16 cellular contexts compared by ENCODE assay signal in the genomic region with DNA sequence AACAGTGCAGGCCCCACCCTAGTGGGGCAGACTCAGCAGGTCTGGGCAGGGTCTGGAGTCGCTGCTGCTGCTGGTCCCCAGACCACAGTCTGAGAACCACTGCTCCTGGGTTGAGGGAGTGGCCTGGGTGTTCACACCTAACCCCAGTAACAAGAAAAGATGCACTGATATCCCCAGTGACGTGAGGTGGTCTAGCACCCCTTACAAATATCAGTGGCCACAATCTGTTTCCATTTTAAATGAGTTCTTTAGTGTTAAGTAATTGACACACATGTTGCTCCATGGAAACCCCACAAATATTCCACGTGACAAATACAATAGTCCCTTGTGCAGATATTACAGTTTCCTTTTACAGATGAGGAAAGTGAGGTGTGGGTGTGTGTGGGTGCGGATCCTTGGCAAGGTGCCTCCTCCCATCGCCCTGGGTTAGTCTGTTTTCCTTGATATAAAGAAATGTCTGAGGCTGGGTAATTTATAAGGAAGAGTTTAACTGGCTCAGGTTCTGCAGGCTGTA.
DNase-seq lines count a peak whose midpoint lies in the region; ATAC-seq lines count a peak whose summit lies in the region.
"Had no signal": no experiment of that assay in that cellular context is flagged by ENCODE, and none has a peak within 500 bp of the region (broad histone marks: within the 10 kb centered on the region; RNA-seq: fewer than 3 reads in every experiment).

No MANE protein-coding gene starts in this region.

- CTCF ChIA-PET in activated naive CD4-positive, alpha-beta T cell treated with anti-CD3 and anti-CD28 coated beads for 36 hours (lab: Charles Lee), result no interaction called here

- peaks cover 7% of the 10 kb centered on the region for H3K9me3 Mint-ChIP-seq in activated naive CD4-positive, alpha-beta T cell treated with anti-CD3 and anti-CD28 coated beads for 36 hours
- H3K9me3 Mint-ChIP-seq in stimulated activated effector memory CD8-positive, alpha-beta T cell treated with anti-CD3 and anti-CD28 coated beads, Interleukin-12 subunit alpha, Interleukin-12 subunit beta, amount 100 ng/mL, for 72 hours, result no peaks in the 10 kb centered on the region
- H3K9me3 Mint-ChIP-seq: IgD-negative memory B cell had no signal

- no peak overlapping the region for H3K4me3 Mint-ChIP-seq in activated naive CD4-positive, alpha-beta T cell treated with anti-CD3 and anti-CD28 coated beads for 36 hours
- peak overlapping the region; percentile 64 for H3K4me3 Mint-ChIP-seq in T-helper 17 cell
- no peak overlapping the region for H3K4me3 Mint-ChIP-seq in stimulated activated effector memory CD8-positive, alpha-beta T cell treated with anti-CD3 and anti-CD28 coated beads, Interleukin-12 subunit alpha, Interleukin-12 subunit beta, amount 100 ng/mL, for 72 hours
- H3K4me3 Mint-ChIP-seq: activated B cell treated with CpG ODN at 0.5 μM for 24 hours, IgD-negative memory B cell had no signal

- DNase-seq in activated naive CD4-positive, alpha-beta T cell treated with anti-CD3 and anti-CD28 coated beads for 36 hours, result peak; percentile 26
- DNase-seq in activated naive CD4-positive, alpha-beta T cell treated with anti-CD3 and anti-CD28 coated beads, Interleukin-2, amount 50 U/mL, for 16 hours, result no peak
- no peak for DNase-seq in T-helper 17 cell
- DNase-seq in epithelial cell of prostate (ENCODE audit: low read depth, low spot score), result peak; percentile 20
- no peak for DNase-seq in stimulated activated effector memory CD8-positive, alpha-beta T cell treated with anti-CD3 and anti-CD28 coated beads, Interleukin-12 subunit alpha, Interleukin-12 subunit beta, amount 100 ng/mL, for 72 hours (ENCODE audit: low spot score in 2 of 2)
- no peak for DNase-seq in NCI-H2029 treated with DMSO at 0.1 percent for 48 hours (lab: John Stamatoyannopoulos, UW)
- DNase-seq in H4 (ENCODE audit: low spot score), result no peak
- DNase-seq: activated B cell treated with CpG ODN at 0.5 μM for 24 hours; brain microvascular endothelial cell; effector CD4-positive, alpha-beta T cell; NCI-H2107; NCI-H774 had no signal

- peaks cover 58% of the 10 kb centered on the region for H3K4me1 Mint-ChIP-seq in activated naive CD4-positive, alpha-beta T cell treated with anti-CD3 and anti-CD28 coated beads for 36 hours (ENCODE audit: low read depth)
- H3K4me1 Mint-ChIP-seq in T-helper 17 cell, result peaks cover 20% of the 10 kb centered on the region
- peaks cover 26% of the 10 kb centered on the region for H3K4me1 Mint-ChIP-seq in stimulated activated effector memory CD8-positive, alpha-beta T cell treated with anti-CD3 and anti-CD28 coated beads, Interleukin-12 subunit alpha, Interleukin-12 subunit beta, amount 100 ng/mL, for 72 hours

- no peak overlapping the region for H3K27ac ChIP-seq in epithelial cell of prostate
- H3K27ac ChIP-seq: brain microvascular endothelial cell, RWPE1 had no signal

- peaks cover 18% of the 10 kb centered on the region for H3K36me3 Mint-ChIP-seq in activated naive CD4-positive, alpha-beta T cell treated with anti-CD3 and anti-CD28 coated beads for 36 hours (ENCODE audit: low read depth)
- no peaks in the 10 kb centered on the region for H3K36me3 Mint-ChIP-seq in T-helper 17 cell (ENCODE audit: low read depth)
- no peaks in the 10 kb centered on the region for H3K36me3 Mint-ChIP-seq in stimulated activated effector memory CD8-positive, alpha-beta T cell treated with anti-CD3 and anti-CD28 coated beads, Interleukin-12 subunit alpha, Interleukin-12 subunit beta, amount 100 ng/mL, for 72 hours

- peak overlapping the region; percentile 6 for H3K27ac Mint-ChIP-seq in activated naive CD4-positive, alpha-beta T cell treated with anti-CD3 and anti-CD28 coated beads for 36 hours
- H3K27ac Mint-ChIP-seq in T-helper 17 cell, result peak overlapping the region; percentile 32
- peak overlapping the region; percentile 60 for H3K27ac Mint-ChIP-seq in stimulated activated effector memory CD8-positive, alpha-beta T cell treated with anti-CD3 and anti-CD28 coated beads, Interleukin-12 subunit alpha, Interleukin-12 subunit beta, amount 100 ng/mL, for 72 hours
- H3K27ac Mint-ChIP-seq: activated B cell treated with CpG ODN at 0.5 μM for 24 hours had no signal

- H3K9me3 ChIP-seq in T-helper 17 cell (ENCODE audit: control insufficient read depth, low read length, poor library complexity, severe bottlenecking), result no peaks in the 10 kb centered on the region

- ATAC-seq in T-helper 17 cell, result peak; percentile 33
- ATAC-seq in stimulated activated effector memory CD8-positive, alpha-beta T cell treated with anti-CD3 and anti-CD28 coated beads, Interleukin-12 subunit alpha, Interleukin-12 subunit beta, amount 100 ng/mL, for 72 hours, result peak; percentile 72
- ATAC-seq in GM18909 (IDR thresholded peaks at IDR 0.05; ENCODE audit: poor library complexity, unreplicated experiment), result no peak
- ATAC-seq: left lobe of liver had no signal

- H3K27me3 Mint-ChIP-seq in activated naive CD4-positive, alpha-beta T cell treated with anti-CD3 and anti-CD28 coated beads for 36 hours (ENCODE audit: low read depth), result no peaks in the 10 kb centered on the region
- no peaks in the 10 kb centered on the region for H3K27me3 Mint-ChIP-seq in T-helper 17 cell
- H3K27me3 Mint-ChIP-seq: activated B cell treated with CpG ODN at 0.5 μM for 24 hours had no signal

- intact Hi-C loops in activated naive CD4-positive, alpha-beta T cell treated with anti-CD3 and anti-CD28 coated beads for 36 hours (cut with micrococcal nuclease), result loop anchor here (1.0 kb wide), 1 partner anchor 10 kb away; no protein-coding TSS in a partner anchor

Comparison
In these comparisons a context has a peak if more than half of its experiments do, and no peak if none do; other contexts are left out.
1. DNase-seq: peak in activated naive CD4-positive, alpha-beta T cell treated with anti-CD3 and anti-CD28 coated beads for 36 hours (single experiment) and epithelial cell of prostate (single experiment); none in activated naive CD4-positive, alpha-beta T cell treated with anti-CD3 and anti-CD28 coated beads, Interleukin-2, amount 50 U/mL, for 16 hours (single experiment), T-helper 17 cell (0 of 3), stimulated activated effector memory CD8-positive, alpha-beta T cell treated with anti-CD3 and anti-CD28 coated beads, Interleukin-12 subunit alpha, Interleukin-12 subunit beta, amount 100 ng/mL, for 72 hours (0 of 2), NCI-H2029 treated with DMSO at 0.1 percent for 48 hours (single experiment) and H4 (single experiment).
2. H3K27ac Mint-ChIP-seq: peak in every context shown above with its lines; median percentile 60 in stimulated activated effector memory CD8-positive, alpha-beta T cell treated with anti-CD3 and anti-CD28 coated beads, Interleukin-12 subunit alpha, Interleukin-12 subunit beta, amount 100 ng/mL, for 72 hours; 32 in T-helper 17 cell; 6 in activated naive CD4-positive, alpha-beta T cell treated with anti-CD3 and anti-CD28 coated beads for 36 hours.